1 cellular context compared by ENCODE assay signal in the genomic region with DNA sequence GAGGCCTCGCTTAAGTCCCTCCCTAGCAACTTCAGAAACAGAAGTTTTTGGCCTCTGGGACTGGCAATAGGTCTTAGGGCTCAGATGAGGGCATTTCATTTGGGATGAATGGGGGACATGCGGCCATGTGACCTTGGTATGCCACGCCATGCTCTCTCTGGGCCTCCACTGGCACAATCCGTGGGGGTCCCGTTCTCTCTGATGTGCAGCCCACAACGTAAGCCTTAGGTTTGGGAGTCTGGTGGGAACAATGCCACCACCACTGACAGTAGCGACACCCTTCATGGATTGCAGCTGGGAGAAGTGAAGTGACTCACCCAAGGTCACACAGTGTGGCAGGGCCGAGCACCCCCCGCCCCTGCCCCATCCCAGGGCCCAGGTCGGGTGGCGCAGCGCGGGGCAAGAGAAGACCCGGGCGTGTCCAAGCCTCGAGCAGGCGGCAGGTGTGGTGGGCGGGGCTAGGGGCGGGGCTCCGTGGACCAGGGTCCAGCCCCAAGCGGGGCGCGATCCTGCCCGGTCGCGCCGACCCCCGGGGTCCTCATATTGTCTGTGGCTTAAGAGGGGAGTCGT.
TF ChIP-seq lines count a peak whose summit lies in the region.

No MANE protein-coding gene starts in this region.

TF ChIP-seq in HepG2, 621 proteins besides CTCF, POLR2A, EP300 and RAD21 (continued from another document and continues in another):
- TF ChIP-seq, protein P1, sequence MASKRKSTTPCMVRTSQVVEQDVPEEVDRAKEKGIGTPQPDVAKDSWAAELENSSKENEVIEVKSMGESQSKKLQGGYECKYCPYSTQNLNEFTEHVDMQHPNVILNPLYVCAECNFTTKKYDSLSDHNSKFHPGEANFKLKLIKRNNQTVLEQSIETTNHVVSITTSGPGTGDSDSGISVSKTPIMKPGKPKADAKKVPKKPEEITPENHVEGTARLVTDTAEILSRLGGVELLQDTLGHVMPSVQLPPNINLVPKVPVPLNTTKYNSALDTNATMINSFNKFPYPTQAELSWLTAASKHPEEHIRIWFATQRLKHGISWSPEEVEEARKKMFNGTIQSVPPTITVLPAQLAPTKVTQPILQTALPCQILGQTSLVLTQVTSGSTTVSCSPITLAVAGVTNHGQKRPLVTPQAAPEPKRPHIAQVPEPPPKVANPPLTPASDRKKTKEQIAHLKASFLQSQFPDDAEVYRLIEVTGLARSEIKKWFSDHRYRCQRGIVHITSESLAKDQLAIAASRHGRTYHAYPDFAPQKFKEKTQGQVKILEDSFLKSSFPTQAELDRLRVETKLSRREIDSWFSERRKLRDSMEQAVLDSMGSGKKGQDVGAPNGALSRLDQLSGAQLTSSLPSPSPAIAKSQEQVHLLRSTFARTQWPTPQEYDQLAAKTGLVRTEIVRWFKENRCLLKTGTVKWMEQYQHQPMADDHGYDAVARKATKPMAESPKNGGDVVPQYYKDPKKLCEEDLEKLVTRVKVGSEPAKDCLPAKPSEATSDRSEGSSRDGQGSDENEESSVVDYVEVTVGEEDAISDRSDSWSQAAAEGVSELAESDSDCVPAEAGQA (IDR thresholded peaks at IDR 0.05; ENCODE audit: low read depth): no peak
- TF ChIP-seq, protein P1 (CRISPR knock-in tag; IDR thresholded peaks at IDR 0.05; ENCODE audit: borderline replicate concordance): no peak
- TF ChIP-seq SAFB2 (CRISPR knock-in tag; IDR thresholded peaks at IDR 0.05; ENCODE audit: borderline replicate concordance, low read depth): no peak; the same call in 1 of the 2 replicates
- 0 out of 2 replicates have a peak, but pooled peaks have one; percentile 13 for TF ChIP-seq ZNF766 (CRISPR knock-in tag; IDR thresholded peaks at IDR 0.05; ENCODE audit: borderline replicate concordance)
- no peak for TF ChIP-seq NFE2L2 (IDR thresholded peaks at IDR 0.05; ENCODE audit: low read length)
- TF ChIP-seq MTA3 (CRISPR knock-in tag; IDR thresholded peaks at IDR 0.05): no peak
- no peak for TF ChIP-seq TCF12 (IDR thresholded peaks at IDR 0.05)
- no peak for TF ChIP-seq TCF12 (CRISPR knock-in tag; IDR thresholded peaks at IDR 0.05)
- TF ChIP-seq DMAP1 (CRISPR knock-in tag; IDR thresholded peaks at IDR 0.05): peak; percentile 9
- peak; percentile 88; the same call in 1 of the 2 replicates for TF ChIP-seq ZNF468 (CRISPR knock-in tag; IDR thresholded peaks at IDR 0.05)
- TF ChIP-seq, protein P2, sequence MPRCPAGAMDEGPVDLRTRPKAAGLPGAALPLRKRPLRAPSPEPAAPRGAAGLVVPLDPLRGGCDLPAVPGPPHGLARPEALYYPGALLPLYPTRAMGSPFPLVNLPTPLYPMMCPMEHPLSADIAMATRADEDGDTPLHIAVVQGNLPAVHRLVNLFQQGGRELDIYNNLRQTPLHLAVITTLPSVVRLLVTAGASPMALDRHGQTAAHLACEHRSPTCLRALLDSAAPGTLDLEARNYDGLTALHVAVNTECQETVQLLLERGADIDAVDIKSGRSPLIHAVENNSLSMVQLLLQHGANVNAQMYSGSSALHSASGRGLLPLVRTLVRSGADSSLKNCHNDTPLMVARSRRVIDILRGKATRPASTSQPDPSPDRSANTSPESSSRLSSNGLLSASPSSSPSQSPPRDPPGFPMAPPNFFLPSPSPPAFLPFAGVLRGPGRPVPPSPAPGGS (CRISPR knock-in tag; IDR thresholded peaks at IDR 0.05): no peak; the same call in 1 of the 2 replicates
- TF ChIP-seq ZNF44 (CRISPR knock-in tag; IDR thresholded peaks at IDR 0.05): no peak
- TF ChIP-seq ZNF589 (CRISPR knock-in tag; conservative IDR thresholded peaks at IDR 0.05): no peak
- no peak for TF ChIP-seq TOPORS (CRISPR knock-in tag; IDR thresholded peaks at IDR 0.05)
- TF ChIP-seq ZBTB42 (CRISPR knock-in tag; IDR thresholded peaks at IDR 0.05): 0 out of 2 replicates have a peak, but pooled peaks have one; percentile 4
- no peak; the same call in none of the 2 replicates for TF ChIP-seq WIZ (CRISPR knock-in tag; IDR thresholded peaks at IDR 0.05)
- TF ChIP-seq, protein P3, sequence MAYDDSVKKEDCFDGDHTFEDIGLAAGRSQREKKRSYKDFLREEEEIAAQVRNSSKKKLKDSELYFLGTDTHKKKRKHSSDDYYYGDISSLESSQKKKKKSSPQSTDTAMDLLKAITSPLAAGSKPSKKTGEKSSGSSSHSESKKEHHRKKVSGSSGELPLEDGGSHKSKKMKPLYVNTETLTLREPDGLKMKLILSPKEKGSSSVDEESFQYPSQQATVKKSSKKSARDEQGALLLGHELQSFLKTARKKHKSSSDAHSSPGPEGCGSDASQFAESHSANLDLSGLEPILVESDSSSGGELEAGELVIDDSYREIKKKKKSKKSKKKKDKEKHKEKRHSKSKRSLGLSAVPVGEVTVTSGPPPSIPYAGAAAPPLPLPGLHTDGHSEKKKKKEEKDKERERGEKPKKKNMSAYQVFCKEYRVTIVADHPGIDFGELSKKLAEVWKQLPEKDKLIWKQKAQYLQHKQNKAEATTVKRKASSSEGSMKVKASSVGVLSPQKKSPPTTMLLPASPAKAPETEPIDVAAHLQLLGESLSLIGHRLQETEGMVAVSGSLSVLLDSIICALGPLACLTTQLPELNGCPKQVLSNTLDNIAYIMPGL (CRISPR knock-in tag; IDR thresholded peaks at IDR 0.05; ENCODE audit: borderline replicate concordance in 1 of 2, low read depth in 1 of 2): 0 out of 4 replicates have a peak, but pooled peaks of 1 of the 2 experiments have one; percentile 5
- TF ChIP-seq BCL6 (CRISPR knock-in tag; IDR thresholded peaks at IDR 0.05): no peak
- no peak; the same call in 1 of the 2 replicates for TF ChIP-seq RARG (CRISPR knock-in tag; IDR thresholded peaks at IDR 0.05; ENCODE audit: low read depth)
- 0 out of 2 replicates have a peak, but pooled peaks have one; percentile 4 for TF ChIP-seq ZNF614 (CRISPR knock-in tag; IDR thresholded peaks at IDR 0.05; ENCODE audit: borderline replicate concordance)
- no peak for TF ChIP-seq SOX6 (IDR thresholded peaks at IDR 0.05)
- peak; percentile 32; the same call in 1 of the 2 replicates for TF ChIP-seq SOX6 (CRISPR knock-in tag; IDR thresholded peaks at IDR 0.05)
- peak; percentile 13; the same call in 1 of the 2 replicates for TF ChIP-seq NRL (CRISPR knock-in tag; IDR thresholded peaks at IDR 0.05; ENCODE audit: borderline replicate concordance)
- no peak for TF ChIP-seq ZNF563 (CRISPR knock-in tag; IDR thresholded peaks at IDR 0.05)
- TF ChIP-seq, protein P4, sequence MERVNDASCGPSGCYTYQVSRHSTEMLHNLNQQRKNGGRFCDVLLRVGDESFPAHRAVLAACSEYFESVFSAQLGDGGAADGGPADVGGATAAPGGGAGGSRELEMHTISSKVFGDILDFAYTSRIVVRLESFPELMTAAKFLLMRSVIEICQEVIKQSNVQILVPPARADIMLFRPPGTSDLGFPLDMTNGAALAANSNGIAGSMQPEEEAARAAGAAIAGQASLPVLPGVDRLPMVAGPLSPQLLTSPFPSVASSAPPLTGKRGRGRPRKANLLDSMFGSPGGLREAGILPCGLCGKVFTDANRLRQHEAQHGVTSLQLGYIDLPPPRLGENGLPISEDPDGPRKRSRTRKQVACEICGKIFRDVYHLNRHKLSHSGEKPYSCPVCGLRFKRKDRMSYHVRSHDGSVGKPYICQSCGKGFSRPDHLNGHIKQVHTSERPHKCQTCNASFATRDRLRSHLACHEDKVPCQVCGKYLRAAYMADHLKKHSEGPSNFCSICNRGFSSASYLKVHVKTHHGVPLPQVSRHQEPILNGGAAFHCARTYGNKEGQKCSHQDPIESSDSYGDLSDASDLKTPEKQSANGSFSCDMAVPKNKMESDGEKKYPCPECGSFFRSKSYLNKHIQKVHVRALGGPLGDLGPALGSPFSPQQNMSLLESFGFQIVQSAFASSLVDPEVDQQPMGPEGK (CRISPR knock-in tag; IDR thresholded peaks at IDR 0.05): peak; percentile 62; the same call in 1 of the 2 replicates
- TF ChIP-seq, protein P5, sequence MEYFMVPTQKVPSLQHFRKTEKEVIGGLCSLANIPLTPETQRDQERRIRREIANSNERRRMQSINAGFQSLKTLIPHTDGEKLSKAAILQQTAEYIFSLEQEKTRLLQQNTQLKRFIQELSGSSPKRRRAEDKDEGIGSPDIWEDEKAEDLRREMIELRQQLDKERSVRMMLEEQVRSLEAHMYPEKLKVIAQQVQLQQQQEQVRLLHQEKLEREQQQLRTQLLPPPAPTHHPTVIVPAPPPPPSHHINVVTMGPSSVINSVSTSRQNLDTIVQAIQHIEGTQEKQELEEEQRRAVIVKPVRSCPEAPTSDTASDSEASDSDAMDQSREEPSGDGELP (IDR thresholded peaks at IDR 0.05; ENCODE audit: borderline replicate concordance, low read depth): peak; percentile 59; the same call in 1 of the 2 replicates
- TF ChIP-seq, protein P6, sequence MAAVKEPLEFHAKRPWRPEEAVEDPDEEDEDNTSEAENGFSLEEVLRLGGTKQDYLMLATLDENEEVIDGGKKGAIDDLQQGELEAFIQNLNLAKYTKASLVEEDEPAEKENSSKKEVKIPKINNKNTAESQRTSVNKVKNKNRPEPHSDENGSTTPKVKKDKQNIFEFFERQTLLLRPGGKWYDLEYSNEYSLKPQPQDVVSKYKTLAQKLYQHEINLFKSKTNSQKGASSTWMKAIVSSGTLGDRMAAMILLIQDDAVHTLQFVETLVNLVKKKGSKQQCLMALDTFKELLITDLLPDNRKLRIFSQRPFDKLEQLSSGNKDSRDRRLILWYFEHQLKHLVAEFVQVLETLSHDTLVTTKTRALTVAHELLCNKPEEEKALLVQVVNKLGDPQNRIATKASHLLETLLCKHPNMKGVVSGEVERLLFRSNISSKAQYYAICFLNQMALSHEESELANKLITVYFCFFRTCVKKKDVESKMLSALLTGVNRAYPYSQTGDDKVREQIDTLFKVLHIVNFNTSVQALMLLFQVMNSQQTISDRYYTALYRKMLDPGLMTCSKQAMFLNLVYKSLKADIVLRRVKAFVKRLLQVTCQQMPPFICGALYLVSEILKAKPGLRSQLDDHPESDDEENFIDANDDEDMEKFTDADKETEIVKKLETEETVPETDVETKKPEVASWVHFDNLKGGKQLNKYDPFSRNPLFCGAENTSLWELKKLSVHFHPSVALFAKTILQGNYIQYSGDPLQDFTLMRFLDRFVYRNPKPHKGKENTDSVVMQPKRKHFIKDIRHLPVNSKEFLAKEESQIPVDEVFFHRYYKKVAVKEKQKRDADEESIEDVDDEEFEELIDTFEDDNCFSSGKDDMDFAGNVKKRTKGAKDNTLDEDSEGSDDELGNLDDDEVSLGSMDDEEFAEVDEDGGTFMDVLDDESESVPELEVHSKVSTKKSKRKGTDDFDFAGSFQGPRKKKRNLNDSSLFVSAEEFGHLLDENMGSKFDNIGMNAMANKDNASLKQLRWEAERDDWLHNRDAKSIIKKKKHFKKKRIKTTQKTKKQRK (IDR thresholded peaks at IDR 0.05; ENCODE audit: low read length): no peak
- TF ChIP-seq ZNF253 (CRISPR knock-in tag; IDR thresholded peaks at IDR 0.05; ENCODE audit: borderline replicate concordance): no peak
- TF ChIP-seq TBX2 (CRISPR knock-in tag; IDR thresholded peaks at IDR 0.05; ENCODE audit: borderline replicate concordance): no peak
- TF ChIP-seq, protein P7, sequence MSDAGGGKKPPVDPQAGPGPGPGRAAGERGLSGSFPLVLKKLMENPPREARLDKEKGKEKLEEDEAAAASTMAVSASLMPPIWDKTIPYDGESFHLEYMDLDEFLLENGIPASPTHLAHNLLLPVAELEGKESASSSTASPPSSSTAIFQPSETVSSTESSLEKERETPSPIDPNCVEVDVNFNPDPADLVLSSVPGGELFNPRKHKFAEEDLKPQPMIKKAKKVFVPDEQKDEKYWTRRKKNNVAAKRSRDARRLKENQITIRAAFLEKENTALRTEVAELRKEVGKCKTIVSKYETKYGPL (CRISPR knock-in tag; IDR thresholded peaks at IDR 0.05): no peak
- peak; percentile 53; the same call in 1 of the 2 replicates for TF ChIP-seq RARA (CRISPR knock-in tag; IDR thresholded peaks at IDR 0.05)
- no peak for TF ChIP-seq MIER3 (CRISPR knock-in tag; IDR thresholded peaks at IDR 0.05; ENCODE audit: borderline replicate concordance)
- TF ChIP-seq, protein P8, sequence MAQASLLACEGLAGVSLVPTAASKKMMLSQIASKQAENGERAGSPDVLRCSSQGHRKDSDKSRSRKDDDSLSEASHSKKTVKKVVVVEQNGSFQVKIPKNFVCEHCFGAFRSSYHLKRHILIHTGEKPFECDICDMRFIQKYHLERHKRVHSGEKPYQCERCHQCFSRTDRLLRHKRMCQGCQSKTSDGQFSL (CRISPR knock-in tag; IDR thresholded peaks at IDR 0.05): peak; percentile 84
- TF ChIP-seq SMARCC2 (IDR thresholded peaks at IDR 0.05): no peak
- TF ChIP-seq ZSCAN22 (CRISPR knock-in tag; IDR thresholded peaks at IDR 0.05): no peak; the same call in 1 of the 2 replicates
- no peak for TF ChIP-seq GPN1 (CRISPR knock-in tag; IDR thresholded peaks at IDR 0.05; ENCODE audit: borderline replicate concordance)
- peak; percentile 14; the same call in 1 of the 2 replicates for TF ChIP-seq ZNF761 (CRISPR knock-in tag; conservative IDR thresholded peaks at IDR 0.05)
- TF ChIP-seq RFXANK (CRISPR knock-in tag; IDR thresholded peaks at IDR 0.05): no peak
- peak; percentile 35; the same call in 1 of the 2 replicates for TF ChIP-seq GABPB1 (CRISPR knock-in tag; IDR thresholded peaks at IDR 0.05)
- TF ChIP-seq XBP1 (CRISPR knock-in tag; IDR thresholded peaks at IDR 0.05): no peak
- 0 out of 2 replicates have a peak, but pooled peaks have one; percentile 16 for TF ChIP-seq NFE2L1 (CRISPR knock-in tag; IDR thresholded peaks at IDR 0.05; ENCODE audit: borderline replicate concordance)
- TF ChIP-seq TAF1 (CRISPR knock-in tag; IDR thresholded peaks at IDR 0.05): no peak; the same call in 1 of the 2 replicates
- no peak for TF ChIP-seq ZNF33B (CRISPR knock-in tag; IDR thresholded peaks at IDR 0.05)
- no peak; the same call in 1 of the 2 replicates for TF ChIP-seq RFX5 (IDR thresholded peaks at IDR 0.05; ENCODE audit: low read depth, low read length)
- no peak for TF ChIP-seq GATAD2A (CRISPR knock-in tag; IDR thresholded peaks at IDR 0.05)
- TF ChIP-seq, protein P9, sequence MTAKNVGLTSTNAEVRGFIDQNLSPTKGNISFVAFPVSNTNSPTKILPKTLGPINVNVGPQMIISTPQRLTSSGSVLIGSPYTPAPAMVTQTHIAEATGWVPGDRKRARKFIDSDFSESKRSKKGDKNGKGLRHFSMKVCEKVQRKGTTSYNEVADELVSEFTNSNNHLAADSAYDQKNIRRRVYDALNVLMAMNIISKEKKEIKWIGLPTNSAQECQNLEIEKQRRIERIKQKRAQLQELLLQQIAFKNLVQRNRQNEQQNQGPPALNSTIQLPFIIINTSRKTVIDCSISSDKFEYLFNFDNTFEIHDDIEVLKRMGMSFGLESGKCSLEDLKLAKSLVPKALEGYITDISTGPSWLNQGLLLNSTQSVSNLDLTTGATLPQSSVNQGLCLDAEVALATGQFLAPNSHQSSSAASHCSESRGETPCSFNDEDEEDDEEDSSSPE (CRISPR knock-in tag; IDR thresholded peaks at IDR 0.05): no peak
